Comparison of ENCODE assay signal across 35 cellular contexts in the genomic region with DNA sequence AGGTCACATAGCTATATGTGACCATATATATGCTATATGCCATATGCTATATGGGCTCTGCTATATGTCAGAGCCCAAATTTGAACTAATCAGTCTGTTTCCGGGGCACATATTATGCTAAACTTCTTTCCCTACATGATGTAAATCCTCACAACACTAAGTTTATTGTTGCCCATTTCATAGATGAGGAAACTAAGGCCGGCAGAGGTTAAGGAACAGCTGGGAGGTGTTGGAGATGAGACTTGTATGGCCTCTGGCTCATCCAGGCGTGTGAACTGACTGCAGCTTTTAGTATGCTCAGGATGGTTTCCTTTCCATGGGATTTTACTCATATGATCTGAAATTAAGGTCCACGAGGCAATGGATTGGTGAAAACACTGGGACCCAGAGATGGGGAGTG.
"Had no signal": no experiment of that assay in that cellular context is flagged by ENCODE, and none has a peak within 500 bp of the region (broad histone marks: within the 10 kb centered on the region; RNA-seq: fewer than 3 reads in every experiment).

No MANE protein-coding gene starts in this region.

- H3K9me3 ChIP-seq: MG63 had no signal

- DNase-seq: Karpas-422, Kasumi-1, MG63, MM.1S, MV-4-11, NCI-H1048, NCI-H1092, NCI-H1092 treated with DMSO at 0.1 percent for 48 hours, NCI-H1105, NCI-H1105 treated with DMSO at 0.1 percent for 48 hours, NCI-H1417, NCI-H1417 treated with DMSO at 0.1 percent for 48 hours, NCI-H1436, NCI-H1436 treated with DMSO at 0.1 percent for 48 hours, NCI-H146, NCI-H1694, NCI-H1694 treated with DMSO at 0.1 percent for 48 hours, NCI-H187, NCI-H187 treated with DMSO at 0.1 percent for 48 hours, NCI-H1930, NCI-H2029, NCI-H2029 treated with DMSO at 0.1 percent for 48 hours, NCI-H2081, NCI-H2081 treated with DMSO at 0.1 percent for 48 hours, NCI-H2107, NCI-H2171, NCI-H2171 treated with DMSO at 0.1 percent for 48 hours, NCI-H2227 treated with DMSO at 0.1 percent for 48 hours, NCI-H226, NCI-H345, NCI-H446, NCI-H446 treated with DMSO at 0.1 percent for 48 hours, NCI-H510A, NCI-H510A treated with DMSO at 0.1 percent for 48 hours, NCI-H524 had no signal

- H3K4me3 ChIP-seq: MG63 had no signal

- H3K27me3 ChIP-seq: MG63 had no signal

- H3K36me3 ChIP-seq: MG63 had no signal
